Comparison of ENCODE assay signal across 11 cellular contexts in genomic region chr3:40237892-40238571, GRCh38.
DNase-seq lines count a peak whose midpoint lies in the region; TF ChIP-seq lines count a peak whose summit lies in the region.
"Had no signal": no experiment of that assay in that cellular context is flagged by ENCODE, and none has a peak within 500 bp of the region (broad histone marks: within the 10 kb centered on the region; RNA-seq: fewer than 3 reads in every experiment).

No MANE protein-coding gene starts in this region.

- H3K4me3 ChIP-seq in kidney epithelial cell (ENCODE audit: low read depth, low read length) = no peak overlapping the region

- TF ChIP-seq CTCF in kidney epithelial cell (IDR thresholded peaks at IDR 0.05; ENCODE audit: insufficient read depth, low read length, poor library complexity, severe bottlenecking) = peak; percentile 25

- H3K36me3 ChIP-seq in kidney epithelial cell (ENCODE audit: control insufficient read depth, insufficient read depth, low read length) = no peaks in the 10 kb centered on the region

- DNase-seq in A172 (ENCODE audit: low spot score) (peak; percentile 6), M059J (ENCODE audit: low read depth) (peak; percentile 1), epidermal melanocyte (ENCODE audit: insufficient read length, low spot score) (peak; percentile 46), kidney epithelial cell (ENCODE audit: low read depth) (no peak), occipital lobe (lab: John Stamatoyannopoulos, UW) (no peak), NCI-H1436 (lab: John Stamatoyannopoulos, UW) (no peak)
- DNase-seq in activated CD4-positive, alpha-beta T cell treated with anti-CD3 and anti-CD28 coated beads for 48 hours = no peak
- DNase-seq in activated CD4-positive, alpha-beta T cell treated with anti-CD3 and anti-CD28 coated beads, Interleukin-2, amount 50 U/mL, for 48 hours = no peak
- DNase-seq: ACHN; activated naive CD4-positive, alpha-beta T cell treated with Interleukin-2 at 50 U/mL for 16 hours; naive B cell had no signal

- no peaks in the 10 kb centered on the region for H3K27me3 ChIP-seq in kidney epithelial cell (ENCODE audit: control insufficient read depth, insufficient read depth, low read length)

Comparison
In these comparisons a context has a peak if more than half of its experiments do, and no peak if none do; other contexts are left out.
1. DNase-seq: peak in A172 (single experiment), M059J (single experiment) and epidermal melanocyte (single experiment); none in kidney epithelial cell (single experiment), occipital lobe (single experiment), activated CD4-positive, alpha-beta T cell treated with anti-CD3 and anti-CD28 coated beads for 48 hours (single experiment), NCI-H1436 (single experiment) and activated CD4-positive, alpha-beta T cell treated with anti-CD3 and anti-CD28 coated beads, Interleukin-2, amount 50 U/mL, for 48 hours (0 of 2).